In genomic region chr2:201110615-201111014, GRCh38 we compare ENCODE assay signal across 29 cellular contexts.
"Had no signal": no experiment of that assay in that cellular context is flagged by ENCODE, and none has a peak within 500 bp of the region (broad histone marks: within the 10 kb centered on the region; RNA-seq: fewer than 3 reads in every experiment).

No MANE protein-coding gene starts in this region.

- DNase-seq: activated B cell treated with CpG ODN at 0.5 μM for 24 hours; activated CD4-positive, alpha-beta memory T cell treated with anti-CD3 and anti-CD28 coated beads, Interleukin-2, amount 10 ng/mL, durations not matched to agents 7 days and 5 days; activated CD4-positive, alpha-beta T cell treated with anti-CD3 and anti-CD28 coated beads, Interleukin-2, amount 10 ng/mL, durations not matched to agents 24 days and 14 days; activated CD4-positive, alpha-beta T cell treated with anti-CD3 and anti-CD28 coated beads, Interleukin-2, amount 50 U/mL, for 4 hours; activated CD8-positive, alpha-beta memory T cell treated with anti-CD3 and anti-CD28 coated beads, Interleukin-2, amount 50 U/mL, for 48 hours; activated gamma-delta T cell; activated naive CD4-positive, alpha-beta T cell; activated naive CD4-positive, alpha-beta T cell treated with anti-CD3 and anti-CD28 coated beads, Interleukin-2, amount 50 U/mL, for 16 hours; activated T-cell treated with anti-CD3 and anti-CD28 coated beads for 4 hours; activated T-cell treated with anti-CD3 and anti-CD28 coated beads, Interleukin-2, amount 50 U/mL, for 24 hours; activated T-cell treated with anti-CD3 and anti-CD28 coated beads, Interleukin-2, amount 50 U/mL, for 72 hours; amniotic stem cell; anterior cingulate cortex; brain microvascular endothelial cell; dorsolateral prefrontal cortex; esophagus squamous epithelium; foreskin melanocyte; head of caudate nucleus; T-helper 1 cell; T-helper 17 cell; T1000; WERI-Rb-1 had no signal

- H3K9me3 Mint-ChIP-seq: activated B cell treated with CpG ODN at 0.5 μM for 24 hours; activated T-cell treated with anti-CD3 and anti-CD28 coated beads, Interleukin-2, amount 50 U/mL, for 24 hours; activated T-cell treated with anti-CD3 and anti-CD28 coated beads, Interleukin-2, amount 50 U/mL, for 72 hours; central memory CD8-positive, alpha-beta T cell; dendritic cell treated with granulocyte-macrophage colony-stimulating factor and Interleukin-4, amounts not matched to agents 40 ng/mL and 50 ng/mL, for 4 days had no signal

- H3K36me3 ChIP-seq: brain microvascular endothelial cell, esophagus squamous epithelium, WERI-Rb-1 had no signal

- H3K27ac ChIP-seq: brain microvascular endothelial cell, coronary artery, dorsolateral prefrontal cortex, epithelial cell of prostate, esophagus squamous epithelium, WERI-Rb-1 had no signal

- H3K27me3 Mint-ChIP-seq: activated B cell treated with CpG ODN at 0.5 μM for 24 hours; activated naive CD8-positive, alpha-beta T cell; activated T-cell treated with anti-CD3 and anti-CD28 coated beads, Interleukin-2, amount 50 U/mL, for 24 hours; central memory CD8-positive, alpha-beta T cell; dendritic cell treated with granulocyte-macrophage colony-stimulating factor and Interleukin-4, amounts not matched to agents 40 ng/mL and 50 ng/mL, for 4 days; T-helper 17 cell had no signal

- H3K9me3 ChIP-seq: esophagus squamous epithelium had no signal

- H3K4me3 Mint-ChIP-seq: activated B cell treated with CpG ODN at 0.5 μM for 24 hours; activated CD4-positive, alpha-beta memory T cell treated with anti-CD3 and anti-CD28 coated beads, Interleukin-2, amount 10 ng/mL, durations not matched to agents 7 days and 5 days; activated CD4-positive, alpha-beta T cell treated with anti-CD3 and anti-CD28 coated beads, Interleukin-2, amount 10 ng/mL, durations not matched to agents 24 days and 14 days; activated naive CD8-positive, alpha-beta T cell; activated T-cell treated with anti-CD3 and anti-CD28 coated beads, Interleukin-2, amount 50 U/mL, for 24 hours; activated T-cell treated with anti-CD3 and anti-CD28 coated beads, Interleukin-2, amount 50 U/mL, for 72 hours; central memory CD8-positive, alpha-beta T cell; dendritic cell treated with granulocyte-macrophage colony-stimulating factor and Interleukin-4, amounts not matched to agents 40 ng/mL and 50 ng/mL, for 4 days; T-helper 17 cell; T-helper 2 cell treated with Interferon-gamma antibody and Interleukin-4, amounts not matched to agents 5 μg/mL and 100 μg/mL, for 36 hours had no signal

- H3K27me3 ChIP-seq: brain microvascular endothelial cell, dorsolateral prefrontal cortex, esophagus squamous epithelium had no signal

- H3K27ac Mint-ChIP-seq: activated B cell treated with CpG ODN at 0.5 μM for 24 hours; activated CD4-positive, alpha-beta memory T cell treated with anti-CD3 and anti-CD28 coated beads, Interleukin-2, amount 10 ng/mL, durations not matched to agents 7 days and 5 days; activated CD4-positive, alpha-beta T cell treated with anti-CD3 and anti-CD28 coated beads, Interleukin-2, amount 10 ng/mL, durations not matched to agents 24 days and 14 days; activated naive CD8-positive, alpha-beta T cell; activated T-cell treated with anti-CD3 and anti-CD28 coated beads, Interleukin-2, amount 50 U/mL, for 24 hours; activated T-cell treated with anti-CD3 and anti-CD28 coated beads, Interleukin-2, amount 50 U/mL, for 72 hours; dendritic cell treated with granulocyte-macrophage colony-stimulating factor and Interleukin-4, amounts not matched to agents 40 ng/mL and 50 ng/mL, for 4 days; T-helper 17 cell; T-helper 2 cell treated with Interferon-gamma antibody and Interleukin-4, amounts not matched to agents 5 μg/mL and 100 μg/mL, for 36 hours had no signal

- ATAC-seq: activated CD4-positive, CD25-positive, alpha-beta regulatory T cell treated with anti-CD3 and anti-CD28 coated beads, Interleukin-2, amount 50 U/mL, for 24 hours; activated T-cell treated with anti-CD3 and anti-CD28 coated beads, Interleukin-2, amount 50 U/mL, for 72 hours; T-helper 17 cell had no signal

- H3K4me3 ChIP-seq: coronary artery, dorsolateral prefrontal cortex, esophagus squamous epithelium had no signal
